In the genomic region with DNA sequence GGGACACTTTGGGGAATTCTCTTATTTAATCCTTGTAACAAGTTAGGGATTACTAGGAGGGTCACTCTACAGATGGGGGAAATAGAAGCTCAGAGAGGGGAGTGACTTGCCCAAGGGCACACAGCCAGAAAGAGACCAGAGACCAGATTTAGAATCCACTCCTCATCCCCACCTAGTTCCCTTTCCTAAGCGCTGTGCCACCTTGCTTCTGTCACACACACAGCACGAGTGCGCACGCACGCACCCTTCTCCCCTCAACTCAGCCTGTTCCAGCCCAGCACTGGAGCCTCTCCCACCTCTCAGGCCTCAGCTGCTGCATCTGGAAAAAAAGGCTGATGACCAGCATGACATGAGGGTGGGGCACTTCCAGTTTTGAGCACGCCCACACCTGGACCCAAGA, we compare ENCODE assay signal across 22 cellular contexts. TPM values are rescaled to one million over a fixed set of nuclear protein-coding genes. Genes with fewer than 3 reads are reported as not detected.
DNase-seq lines count a peak whose midpoint lies in the region; ATAC-seq, FAIRE-seq and TF ChIP-seq lines count a peak whose summit lies in the region.
"Had no signal": no experiment of that assay in that cellular context is flagged by ENCODE, and none has a peak within 500 bp of the region (broad histone marks: within the 10 kb centered on the region; RNA-seq: fewer than 3 reads in every experiment).

No MANE protein-coding gene starts in this region.

- H3K27ac ChIP-seq in HepG2 (ENCODE audit: extremely low read length, insufficient read depth, low read length), result no peak overlapping the region
- H3K27ac ChIP-seq in right lobe of liver, result no peak overlapping the region
- H3K27ac ChIP-seq in adrenal gland, result peak overlapping the region in 3 of 5 donors; percentile 33 to 68 (median 56)
- H3K27ac ChIP-seq: C4-2B had no signal

- DNase-seq in HepG2 (ENCODE audit: low spot score) (no peak), right lobe of liver (no peak), adrenal gland (peak in 1 of 7 donors; percentile 25), nephron progenitor cell (no peak), mucosa of gallbladder (ENCODE audit: low spot score) (no peak), T-cell (no peak)
- DNase-seq: ACHN; BE2C; Caco-2; CD4-positive, alpha-beta T cell; DND-41; KG1 had no signal

- H3K9me3 Mint-ChIP-seq in nephron progenitor cell (no peaks in the 10 kb centered on the region), T-cell (no peaks in the 10 kb centered on the region)
- H3K9me3 Mint-ChIP-seq in stimulated activated memory B cell treated with anti-CD40 and anti-IgM and Interleukin-4, amounts not matched to agents 10 μg/mL and 1 μg/mL and 100 μg/mL, for 72 hours, result peaks cover 4% of the 10 kb centered on the region
- H3K9me3 Mint-ChIP-seq: CD4-positive, alpha-beta T cell had no signal

- H3K36me3 ChIP-seq in HepG2 (replicated peaks in 1 of 2; ENCODE audit: control insufficient read depth in 1 of 2, insufficient read depth in 2 of 2, low read length in 2 of 2) (peaks cover 1 to 2% of the 10 kb centered on the region in 2 experiments; a peak in 3 of 5 replicates), right lobe of liver (no peaks in the 10 kb centered on the region), adrenal gland (replicated peaks in 1 of 2) (no peaks in the 10 kb centered on the region)
- H3K36me3 ChIP-seq: BE2C, HAP-1 had no signal

- no peak overlapping the region for H2AFZ ChIP-seq in HepG2 (ENCODE audit: low read length)

- H3K27ac Mint-ChIP-seq in nephron progenitor cell, result peak overlapping the region; percentile 14
- H3K27ac Mint-ChIP-seq in stimulated activated memory B cell treated with anti-CD40 and anti-IgM and Interleukin-4, amounts not matched to agents 10 μg/mL and 1 μg/mL and 100 μg/mL, for 72 hours, result no peak overlapping the region
- H3K27ac Mint-ChIP-seq in T-cell, result no peak overlapping the region
- H3K27ac Mint-ChIP-seq: CD4-positive, alpha-beta T cell; IgD-negative memory B cell had no signal

- TF ChIP-seq CTCF in HepG2 (CRISPR knock-in tag; IDR thresholded peaks at IDR 0.05) (no peak), right lobe of liver (IDR thresholded peaks at IDR 0.05) (no peak), adrenal gland (IDR thresholded peaks at IDR 0.05) (no peak), nephron progenitor cell (IDR thresholded peaks at IDR 0.05) (no peak)

- no peaks in the 10 kb centered on the region for H3K27me3 ChIP-seq in HepG2 (ENCODE audit: control insufficient read depth in 1 of 2, insufficient read depth in 2 of 2, low read length in 2 of 2)
- H3K27me3 ChIP-seq in right lobe of liver, result no peaks in the 10 kb centered on the region
- no peaks in the 10 kb centered on the region for H3K27me3 ChIP-seq in adrenal gland
- H3K27me3 ChIP-seq: BE2C had no signal

- POLR2A ChIA-PET in HepG2 (lab: Yijun Ruan, JAX) (no interaction called here), T-cell (lab: Charles Lee) (no interaction called here)

- TF ChIP-seq EP300 in HepG2 (IDR thresholded peaks at IDR 0.05; ENCODE audit: low read depth in 2 of 2, low read length in 2 of 2), result no peak
- no peak for TF ChIP-seq EP300 in HepG2 (CRISPR knock-in tag; IDR thresholded peaks at IDR 0.05; ENCODE audit: borderline replicate concordance)

- in situ Hi-C loops in HepG2 (cut with HindIII; ENCODE audit: extremely low pct_ligation_motif_present, low pct_unique_long_range_greater_than_20kb), result no loop called here

- no peak for FAIRE-seq in HepG2 (lab: Jason Lieb, UNC)
- FAIRE-seq: A204.1, D721Med, GM12878, HTR-8/SVneo had no signal

- H3K4me3 ChIP-seq in HepG2 (replicated peaks in 1 of 3; ENCODE audit: insufficient read depth in 1 of 3, low read depth in 2 of 3, low read length in 3 of 3) (no peak overlapping the region), right lobe of liver (no peak overlapping the region), adrenal gland (no peak overlapping the region)
- H3K4me3 ChIP-seq: GM12878, HAP-1 had no signal

- H3K4me2 ChIP-seq in HepG2 (ENCODE audit: low read depth, low read length), result no peak overlapping the region

- no peaks in the 10 kb centered on the region for H3K79me2 ChIP-seq in HepG2 (ENCODE audit: insufficient read depth, low read length)

- intact Hi-C loops in HepG2 (cut with micrococcal nuclease; ENCODE audit: unreplicated experiment), result no loop called here
- intact Hi-C loops in right lobe of liver (cut with DNase I), result no loop called here
- intact Hi-C loops in adrenal gland (cut with DNase I), result no loop called here

- H3K4me3 Mint-ChIP-seq in nephron progenitor cell (no peak overlapping the region), T-cell (no peak overlapping the region)
- H3K4me3 Mint-ChIP-seq in stimulated activated memory B cell treated with anti-CD40 and anti-IgM and Interleukin-4, amounts not matched to agents 10 μg/mL and 1 μg/mL and 100 μg/mL, for 72 hours, result no peak overlapping the region
- H3K4me3 Mint-ChIP-seq: CD4-positive, alpha-beta T cell; IgD-negative memory B cell had no signal

- no peak overlapping the region for H3K9ac ChIP-seq in HepG2 (ENCODE audit: insufficient read depth, low read depth, low read length)

- ATAC-seq in HepG2 (no peak), right lobe of liver (no peak), T-cell (replicated peaks in 1 of 4) (no peak)
- ATAC-seq in stimulated activated memory B cell treated with anti-CD40 and anti-IgM and Interleukin-4, amounts not matched to agents 10 μg/mL and 1 μg/mL and 100 μg/mL, for 72 hours, result no peak
- ATAC-seq: GM12878 had no signal

- TF ChIP-seq POLR2A in HepG2 (IDR thresholded peaks at IDR 0.05; ENCODE audit: insufficient read depth in 1 of 2, low read depth in 2 of 2, low read length in 2 of 2), result no peak
- no peak for TF ChIP-seq POLR2A in right lobe of liver (IDR thresholded peaks at IDR 0.05)
- no peak for TF ChIP-seq POLR2A in adrenal gland (IDR thresholded peaks at IDR 0.05)

- H3K4me1 Mint-ChIP-seq in nephron progenitor cell, result peaks cover 12% of the 10 kb centered on the region
- H3K4me1 Mint-ChIP-seq in stimulated activated memory B cell treated with anti-CD40 and anti-IgM and Interleukin-4, amounts not matched to agents 10 μg/mL and 1 μg/mL and 100 μg/mL, for 72 hours, result no peaks in the 10 kb centered on the region
- H3K4me1 Mint-ChIP-seq in T-cell, result no peaks in the 10 kb centered on the region
- H3K4me1 Mint-ChIP-seq: IgD-negative memory B cell had no signal

- no peak for TF ChIP-seq RAD21 in HepG2 (CRISPR knock-in tag; IDR thresholded peaks at IDR 0.05)

- CTCF ChIA-PET in HepG2 (lab: Yijun Ruan, JAX; ENCODE audit: low intra/inter-chr PET ratio, low total read pairs), result no interaction called here
- CTCF ChIA-PET in T-cell (lab: Charles Lee), result no interaction called here

- no TSS peak for BruUV-seq in HepG2 (replicated peaks; lab: Mats Ljungman, UMichigan)

- no peaks in the 10 kb centered on the region for H4K20me1 ChIP-seq in HepG2 (ENCODE audit: insufficient read depth, low read length)

- H3K4me1 ChIP-seq in HepG2 (ENCODE audit: insufficient read depth, low read length) (no peaks in the 10 kb centered on the region), right lobe of liver (no peaks in the 10 kb centered on the region), adrenal gland (replicated peaks in 1 of 2) (peaks cover 18% of the 10 kb centered on the region in 2 donors)
- H3K4me1 ChIP-seq: BE2C, Caco-2, HAP-1 had no signal

- peaks cover 85% of the 10 kb centered on the region for H3K27me3 Mint-ChIP-seq in nephron progenitor cell (ENCODE audit: low read depth, poor library complexity)
- H3K27me3 Mint-ChIP-seq in stimulated activated memory B cell treated with anti-CD40 and anti-IgM and Interleukin-4, amounts not matched to agents 10 μg/mL and 1 μg/mL and 100 μg/mL, for 72 hours, result peaks cover 40% of the 10 kb centered on the region
- H3K27me3 Mint-ChIP-seq in T-cell, result peaks cover 5 to 6% of the 10 kb centered on the region in 2 donors
- H3K27me3 Mint-ChIP-seq: IgD-negative memory B cell had no signal

- H3K9me3 ChIP-seq in HepG2 (ENCODE audit: low read length) (no peaks in the 10 kb centered on the region), right lobe of liver (no peaks in the 10 kb centered on the region), adrenal gland (replicated peaks in 1 of 3) (no peaks in the 10 kb centered on the region)
- H3K9me3 ChIP-seq: BE2C, Caco-2, HAP-1 had no signal

- 95% methylated on average over 5 of the region's 6 CpGs for WGBS in HepG2 (ENCODE audit: low lambda C conversion rate)
- 88% methylated on average over 6 of the region's 6 CpGs for WGBS in right lobe of liver (ENCODE audit: insufficient coverage, low coverage, low lambda C conversion rate, missing lambda C conversion rate)
- WGBS in adrenal gland, 4 donors, result 78 to 92% (median 87%) methylated on average over 5 to 6 of the region's 6 CpGs

- H3K36me3 Mint-ChIP-seq in nephron progenitor cell (ENCODE audit: low read depth) (no peaks in the 10 kb centered on the region), T-cell (no peaks in the 10 kb centered on the region)
- no peaks in the 10 kb centered on the region for H3K36me3 Mint-ChIP-seq in stimulated activated memory B cell treated with anti-CD40 and anti-IgM and Interleukin-4, amounts not matched to agents 10 μg/mL and 1 μg/mL and 100 μg/mL, for 72 hours
- H3K36me3 Mint-ChIP-seq: IgD-negative memory B cell had no signal

RNA-seq across cellular contexts. Expression of a gene that starts 18.6 kb away (rescaled TPM):
- total RNA-seq in HepG2 (2016; rRNA removed; fragmentation: Illumina TruSeq; extraction: Trizol) (38.8 and 44.7 TPM in 2 replicates), right lobe of liver (under 1 TPM in 1 of 6 experiments, not detected in 5; 0.26 TPM), adrenal gland (100 to 1,000 TPM; 167 to 637 (median 218) TPM), mucosa of gallbladder (0.37 TPM), T-cell (under 1 TPM in 3 of 5 donors, not detected in 2; 0.19 to 0.30 (median 0.29) TPM)
- total RNA-seq in HepG2 (2016; cell fraction: cytosol; rRNA removed; fragmentation: Illumina TruSeq; extraction: Trizol; ENCODE audit: low read depth), result 7.2 and 7.8 TPM in 2 replicates
- total RNA-seq in HepG2 (2016; cell fraction: insoluble cytoplasmic fraction; rRNA removed; fragmentation: Illumina TruSeq; extraction: Trizol), result 32.3 and 46.7 TPM in 2 replicates
- 22.5 and 25.3 TPM in 2 replicates for total RNA-seq in HepG2 (2016; cell fraction: membrane; rRNA removed; fragmentation: Illumina TruSeq; extraction: Trizol)
- 26.4 and 32.4 TPM in 2 replicates for total RNA-seq in HepG2 (2016; cell fraction: nucleus; rRNA removed; fragmentation: Illumina TruSeq; extraction: Trizol)
- polyA plus RNA-seq in HepG2 (2011; rRNA removed) (28.9 and 43.2 TPM in 2 replicates), adrenal gland (100 to 1,000 TPM; 110 to 312 (median 225) TPM)
- 25.4 and 37.8 TPM in 2 replicates for polyA plus RNA-seq in HepG2 (2011; cell fraction: cytosol; rRNA removed)
- 82.6 and 84.5 TPM in 2 replicates for polyA plus RNA-seq in HepG2 (2011; cell fraction: nucleus; rRNA removed)
- polyA plus RNA-seq in HepG2 (2012), result 22.4 and 32.6 TPM in 2 replicates
- polyA plus RNA-seq in HepG2 (2016; cell fraction: cytosol; fragmentation: Illumina TruSeq; extraction: Trizol; ENCODE audit: low read depth), result 6.7 and 7.0 TPM in 2 replicates
- polyA plus RNA-seq in HepG2 (2016; cell fraction: insoluble cytoplasmic fraction; fragmentation: Illumina TruSeq; extraction: Trizol; ENCODE audit: low read depth), result 34.3 and 43.6 TPM in 2 replicates
- 17.4 and 17.9 TPM in 2 replicates for polyA plus RNA-seq in HepG2 (2016; cell fraction: membrane; fragmentation: Illumina TruSeq; extraction: Trizol; ENCODE audit: low read depth)
- polyA plus RNA-seq in HepG2 (2016; cell fraction: nucleus; fragmentation: Illumina TruSeq; extraction: Trizol; ENCODE audit: insufficient read depth, low read depth), result 59.8 and 63.0 TPM in 2 replicates
- 75.6 TPM in 1 of 2 replicates, not detected in the other for polyA minus RNA-seq in HepG2 (2011; rRNA and poly(A)+ RNA removed; ENCODE audit: low replicate concordance)
- 33.2 and 39.7 TPM in 2 replicates for polyA minus RNA-seq in HepG2 (2011; cell fraction: cytosol; rRNA and poly(A)+ RNA removed)
- polyA minus RNA-seq in HepG2 (2011; cell fraction: nucleus; rRNA and poly(A)+ RNA removed), result 18.8 and 21.6 TPM in 2 replicates
- total RNA-seq: CD4-positive, alpha-beta T cell; H4 had no signal
- polyA plus RNA-seq: IgD-negative memory B cell had no signal

RNA-seq across cellular contexts. Expression of a gene that starts 38.4 kb away (rescaled TPM):
- total RNA-seq in HepG2 (2016; rRNA removed; fragmentation: Illumina TruSeq; extraction: Trizol) (not detected in 2 replicates), right lobe of liver (not detected), adrenal gland (1 to 10 TPM in 1 of 8 donors, under 1 TPM in 4, not detected in 3; 0.29 to 4.4 (median 0.39) TPM), mucosa of gallbladder (not detected), T-cell (not detected)
- not detected in 2 replicates for total RNA-seq in HepG2 (2016; cell fraction: cytosol; rRNA removed; fragmentation: Illumina TruSeq; extraction: Trizol; ENCODE audit: low read depth)
- not detected in 2 replicates for total RNA-seq in HepG2 (2016; cell fraction: insoluble cytoplasmic fraction; rRNA removed; fragmentation: Illumina TruSeq; extraction: Trizol)
- total RNA-seq in HepG2 (2016; cell fraction: membrane; rRNA removed; fragmentation: Illumina TruSeq; extraction: Trizol), result not detected in 2 replicates
- total RNA-seq in HepG2 (2016; cell fraction: nucleus; rRNA removed; fragmentation: Illumina TruSeq; extraction: Trizol), result not detected in 2 replicates
- polyA plus RNA-seq in HepG2 (2011; rRNA removed) (not detected in 2 replicates), adrenal gland (1 to 10 TPM in 1 of 3 donors, under 1 TPM in 2; 0.16 to 1.0 (median 0.53) TPM)
- not detected in 2 replicates for polyA plus RNA-seq in HepG2 (2011; cell fraction: cytosol; rRNA removed)
- polyA plus RNA-seq in HepG2 (2011; cell fraction: nucleus; rRNA removed), result not detected in 2 replicates
- not detected in 2 replicates for polyA plus RNA-seq in HepG2 (2012)
- not detected in 2 replicates for polyA plus RNA-seq in HepG2 (2016; cell fraction: cytosol; fragmentation: Illumina TruSeq; extraction: Trizol; ENCODE audit: low read depth)
- polyA plus RNA-seq in HepG2 (2016; cell fraction: insoluble cytoplasmic fraction; fragmentation: Illumina TruSeq; extraction: Trizol; ENCODE audit: low read depth), result not detected in 2 replicates
- polyA plus RNA-seq in HepG2 (2016; cell fraction: membrane; fragmentation: Illumina TruSeq; extraction: Trizol; ENCODE audit: low read depth), result not detected in 2 replicates
- not detected in 2 replicates for polyA plus RNA-seq in HepG2 (2016; cell fraction: nucleus; fragmentation: Illumina TruSeq; extraction: Trizol; ENCODE audit: insufficient read depth, low read depth)
- polyA minus RNA-seq in HepG2 (2011; rRNA and poly(A)+ RNA removed; ENCODE audit: low replicate concordance), result not detected in 2 replicates
- polyA minus RNA-seq in HepG2 (2011; cell fraction: cytosol; rRNA and poly(A)+ RNA removed), result not detected in 2 replicates
- not detected in 2 replicates for polyA minus RNA-seq in HepG2 (2011; cell fraction: nucleus; rRNA and poly(A)+ RNA removed)
- total RNA-seq: Caco-2; CD4-positive, alpha-beta T cell; G401; GM12878; H4 had no signal
- polyA plus RNA-seq: GM12878, IgD-negative memory B cell had no signal

Comparison
In these comparisons a context has a peak if more than half of its experiments do, and no peak if none do; other contexts are left out.
1. H3K27ac ChIP-seq: peak in adrenal gland (3 of 5); none in HepG2 (single experiment) and right lobe of liver (0 of 3).